8 cellular contexts compared by ENCODE assay signal in the genomic region with DNA sequence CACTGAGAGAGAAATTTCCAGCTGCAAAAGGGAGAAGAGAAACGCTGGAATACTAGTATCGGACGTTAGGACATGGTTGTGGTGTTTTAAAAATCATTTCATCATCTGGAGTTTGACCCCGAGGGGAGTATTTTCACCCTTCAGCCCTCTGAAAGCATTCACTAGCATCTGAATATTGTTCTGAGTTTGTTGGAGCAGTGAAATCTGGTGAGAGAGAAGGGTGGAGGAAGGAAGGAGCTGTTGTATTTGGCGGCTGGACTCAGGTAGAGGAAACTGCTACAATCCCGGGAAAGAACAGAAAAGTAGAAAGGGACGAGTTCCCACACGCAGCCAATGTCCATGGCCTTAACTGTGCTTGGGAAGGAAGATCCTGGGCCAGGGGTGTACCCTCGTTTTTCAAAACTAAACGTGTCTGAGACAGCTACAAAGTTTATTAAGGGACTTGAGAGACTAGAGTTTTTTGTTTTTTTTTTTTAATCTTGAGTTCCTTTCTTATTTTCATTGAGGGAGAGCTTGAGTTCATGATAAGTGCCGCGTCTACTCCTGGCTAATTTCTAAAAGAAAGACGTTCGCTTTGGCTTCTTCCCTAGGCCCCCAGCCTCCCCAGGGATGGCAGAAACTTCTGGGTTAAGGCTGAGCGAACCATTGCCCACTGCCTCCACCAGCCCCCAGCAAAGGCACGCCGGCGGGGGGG. TPM values are rescaled to one million over a fixed set of nuclear protein-coding genes. Genes with fewer than 3 reads are reported as not detected.
A peak's percentile ranks its signal among the peaks of the same experiment; 100 is the strongest.
DNase-seq lines count a peak whose midpoint lies in the region; ATAC-seq and TF ChIP-seq lines count a peak whose summit lies in the region.

No MANE protein-coding gene starts in this region.

- peak overlapping the region; percentile 69 for H3K18ac ChIP-seq in trophoblast cell (ENCODE audit: low read length)

- H2AK5ac ChIP-seq in trophoblast cell (ENCODE audit: low read length): peak overlapping the region; percentile 28

- H3K27ac ChIP-seq in CD4-positive, alpha-beta T cell (ENCODE audit: low read depth, low read length): peak overlapping the region; percentile 97
- H3K27ac ChIP-seq in gastroesophageal sphincter (peak overlapping the region; percentile 98 to 100 (median 100)), trophoblast cell (ENCODE audit: low read depth, low read length) (peak overlapping the region; percentile 67)

- H3K9me3 ChIP-seq in CD4-positive, alpha-beta T cell (ENCODE audit: control insufficient read depth, low read length): no peaks in the 10 kb centered on the region
- H3K9me3 ChIP-seq in gastroesophageal sphincter (no peaks in the 10 kb centered on the region), trophoblast cell (ENCODE audit: insufficient read depth, low read depth, low read length) (no peaks in the 10 kb centered on the region)

- peak overlapping the region; percentile 86 for H4K91ac ChIP-seq in trophoblast cell (ENCODE audit: low read depth, low read length)

- peak overlapping the region; percentile 88 for H3K4me3 Mint-ChIP-seq in CD4-positive, alpha-beta T cell
- H3K4me3 Mint-ChIP-seq in activated CD8-positive, alpha-beta T cell treated with anti-CD3 and anti-CD28 coated beads, Interleukin-2, amount 10 ng/mL, durations not matched to agents 7 days and 5 days: peak overlapping the region; percentile 88

- H3K4me3 ChIP-seq in gastroesophageal sphincter (peak overlapping the region; percentile 70 to 88), trophoblast cell (ENCODE audit: low read depth, low read length) (peak overlapping the region; percentile 95)

- H3K4me2 ChIP-seq in trophoblast cell (ENCODE audit: low read length): peak overlapping the region; percentile 89

- POLR2A ChIA-PET in CD4-positive, alpha-beta T cell (lab: Charles Lee): interaction anchor here (0.9 to 16.3 kb wide), 31 partner anchors 8 to 1170 kb away, joined by 3 to 441 read pairs (median 7); partner anchors contain the start of genes BORCS5, CREBL2, DUSP16 and GPR19
- POLR2A ChIA-PET in activated CD8-positive, alpha-beta T cell treated with anti-CD3 and anti-CD28 coated beads, Interleukin-2, amount 10 ng/mL, durations not matched to agents 7 days and 5 days (lab: Charles Lee): interaction anchor here (0.6 to 16.1 kb wide), 33 partner anchors 9 to 367 kb away, joined by 3 to 516 read pairs (median 7); partner anchors contain the start of genes BORCS5, CREBL2, DDX47 and DUSP16

- no peaks in the 10 kb centered on the region for H3K27me3 Mint-ChIP-seq in CD4-positive, alpha-beta T cell
- no peaks in the 10 kb centered on the region for H3K27me3 Mint-ChIP-seq in activated CD8-positive, alpha-beta T cell treated with anti-CD3 and anti-CD28 coated beads, Interleukin-2, amount 10 ng/mL, durations not matched to agents 7 days and 5 days (ENCODE audit: low read depth)

- peaks cover 70% of the 10 kb centered on the region for H3K36me3 Mint-ChIP-seq in CD4-positive, alpha-beta T cell (ENCODE audit: low read depth)
- H3K36me3 Mint-ChIP-seq in activated CD8-positive, alpha-beta T cell treated with anti-CD3 and anti-CD28 coated beads, Interleukin-2, amount 10 ng/mL, durations not matched to agents 7 days and 5 days (ENCODE audit: low read depth): peaks cover 44% of the 10 kb centered on the region

- peak overlapping the region; percentile 75 for H4K12ac ChIP-seq in trophoblast cell (ENCODE audit: low read depth, low read length)

- peaks cover 0 to 25% of the 10 kb centered on the region in 2 donors for H3K36me3 ChIP-seq in gastroesophageal sphincter
- H3K36me3 ChIP-seq in trophoblast cell (ENCODE audit: control insufficient read depth in 1 of 2, insufficient read depth in 2 of 2, low read length in 2 of 2): peaks cover 0 to 5% of the 10 kb centered on the region in 2 experiments

- H3K79me2 ChIP-seq in trophoblast cell (ENCODE audit: control insufficient read depth, insufficient read depth, low read length, poor library complexity): peaks cover 17% of the 10 kb centered on the region

- H3K4ac ChIP-seq in trophoblast cell (ENCODE audit: low read depth, low read length): peak overlapping the region; percentile 60

- H3K23ac ChIP-seq in trophoblast cell (ENCODE audit: low read length): no peak overlapping the region

- peaks cover 73% of the 10 kb centered on the region for H3K4me1 Mint-ChIP-seq in CD4-positive, alpha-beta T cell (ENCODE audit: low read depth)
- peaks cover 28% of the 10 kb centered on the region for H3K4me1 Mint-ChIP-seq in activated CD8-positive, alpha-beta T cell treated with anti-CD3 and anti-CD28 coated beads, Interleukin-2, amount 10 ng/mL, durations not matched to agents 7 days and 5 days (ENCODE audit: low read depth)

- H3K27ac Mint-ChIP-seq in CD4-positive, alpha-beta T cell: peak overlapping the region; percentile 95
- H3K27ac Mint-ChIP-seq in activated CD8-positive, alpha-beta T cell treated with anti-CD3 and anti-CD28 coated beads, Interleukin-2, amount 10 ng/mL, durations not matched to agents 7 days and 5 days: peak overlapping the region; percentile 98

- no peak for TF ChIP-seq EP300 in gastroesophageal sphincter (IDR thresholded peaks at IDR 0.05)

- H2AFZ ChIP-seq in trophoblast cell (ENCODE audit: insufficient read depth, low read length, poor library complexity): peak overlapping the region; percentile 63

- peak in 3 of 10 experiments; percentile 16 to 22 (median 19) for DNase-seq in CD4-positive, alpha-beta T cell
- DNase-seq in HT1080 (ENCODE audit: low read depth): peak; percentile 8
- DNase-seq in activated CD8-positive, alpha-beta T cell treated with anti-CD3 and anti-CD28 coated beads, Interleukin-2, amount 10 ng/mL, durations not matched to agents 7 days and 5 days: peak; percentile 52
- DNase-seq in trophoblast cell: no peak

- TF ChIP-seq POLR2A in gastroesophageal sphincter (IDR thresholded peaks at IDR 0.05): no peak

- H3K14ac ChIP-seq in trophoblast cell (ENCODE audit: low read length): peak overlapping the region; percentile 91

- CTCF ChIA-PET in CD4-positive, alpha-beta T cell (lab: Charles Lee): interaction anchor here (0.8 to 1.9 kb wide), 9 partner anchors 9 to 389 kb away, joined by 3 to 12 read pairs (median 4); partner anchors contain the start of gene BORCS5
- CTCF ChIA-PET in activated CD8-positive, alpha-beta T cell treated with anti-CD3 and anti-CD28 coated beads, Interleukin-2, amount 10 ng/mL, durations not matched to agents 7 days and 5 days (lab: Charles Lee): interaction anchor here (0.6 to 3.6 kb wide), 11 partner anchors 10 to 359 kb away, joined by 3 to 27 read pairs (median 6); partner anchors contain the start of gene BORCS5

- peak overlapping the region; percentile 70 for H2BK5ac ChIP-seq in trophoblast cell (ENCODE audit: low read depth, low read length, poor library complexity)

- H3K9ac ChIP-seq in trophoblast cell (ENCODE audit: low read length): peak overlapping the region; percentile 84

- H4K8ac ChIP-seq in trophoblast cell (ENCODE audit: low read depth, low read length): peak overlapping the region; percentile 90

- intact Hi-C loops in CD4-positive, alpha-beta T cell (cut with DNase I, micrococcal nuclease): loop anchor here in 1 of 2 experiments (1.0 to 5.0 kb wide), 3 partner anchors 18 to 386 kb away; partner anchors contain the start of genes DUSP16 and GSG1

- H2BK12ac ChIP-seq in trophoblast cell (ENCODE audit: low read length): no peak overlapping the region

- no peaks in the 10 kb centered on the region for H3K9me3 Mint-ChIP-seq in CD4-positive, alpha-beta T cell
- H3K9me3 Mint-ChIP-seq in activated CD8-positive, alpha-beta T cell treated with anti-CD3 and anti-CD28 coated beads, Interleukin-2, amount 10 ng/mL, durations not matched to agents 7 days and 5 days (ENCODE audit: insufficient read depth): no peaks in the 10 kb centered on the region

- peaks cover 12% of the 10 kb centered on the region for H3K79me1 ChIP-seq in trophoblast cell (ENCODE audit: low read length)

- 1% methylated on average over 12 of the region's 18 CpGs for WGBS in gastroesophageal sphincter (ENCODE audit: low coverage in 1 of 2), 2 donors
- no CpG with 5 or more reads among the region's 18 CpGs for WGBS in trophoblast cell (ENCODE audit: extremely low coverage, insufficient coverage, insufficient read length)

- H3K27me3 ChIP-seq in CD4-positive, alpha-beta T cell (ENCODE audit: control insufficient read depth, insufficient read depth, low read length): no peaks in the 10 kb centered on the region
- H3K27me3 ChIP-seq in gastroesophageal sphincter (no peaks in the 10 kb centered on the region), trophoblast cell (ENCODE audit: insufficient read depth, low read length) (no peaks in the 10 kb centered on the region)

- peak overlapping the region; percentile 80 for H2BK120ac ChIP-seq in trophoblast cell (ENCODE audit: insufficient read depth, low read length, poor library complexity)

- ATAC-seq in CD4-positive, alpha-beta T cell (ENCODE audit: poor library complexity): no peak
- ATAC-seq in activated CD8-positive, alpha-beta T cell treated with anti-CD3 and anti-CD28 coated beads, Interleukin-2, amount 10 ng/mL, durations not matched to agents 7 days and 5 days: no peak
- ATAC-seq in gastroesophageal sphincter (no peak), HG03139 (IDR thresholded peaks at IDR 0.05; ENCODE audit: unreplicated experiment) (no peak), HG03460 (IDR thresholded peaks at IDR 0.05; ENCODE audit: unreplicated experiment) (no peak), GM21619 (IDR thresholded peaks at IDR 0.05; ENCODE audit: unreplicated experiment) (no peak)

- TF ChIP-seq CTCF in CD4-positive, alpha-beta T cell (IDR thresholded peaks at IDR 0.05): no peak
- no peak for TF ChIP-seq CTCF in gastroesophageal sphincter (IDR thresholded peaks at IDR 0.05)

- H3K4me1 ChIP-seq in gastroesophageal sphincter (peaks cover 8 to 63% (median 43%) of the 10 kb centered on the region in 3 donors), trophoblast cell (ENCODE audit: control insufficient read depth in 1 of 2, insufficient read depth in 2 of 2, low read length in 2 of 2) (peaks cover 4 to 5% of the 10 kb centered on the region in 2 experiments)

RNA-seq across cellular contexts. Expression of gene CDKN1B, which starts 0.9 kb away (rescaled TPM):
- 100 to 1,000 TPM; 352 TPM for total RNA-seq in CD4-positive, alpha-beta T cell
- total RNA-seq in HT1080 (2014; rRNA removed; shearing (Covaris generic)): 18.9 and 24.0 TPM in 2 replicates
- polyA plus RNA-seq in HT1080 (2015; cell fraction: cytosol; rRNA removed): 16.8 and 18.8 TPM in 2 replicates
- 24.8 and 27.6 TPM in 2 replicates for polyA plus RNA-seq in HT1080 (2015; cell fraction: nucleus; rRNA removed)
- 10 to 100 TPM; 90.5 to 96.7 TPM for total RNA-seq in activated CD8-positive, alpha-beta T cell treated with anti-CD3 and anti-CD28 coated beads, Interleukin-2, amount 10 ng/mL, durations not matched to agents 7 days and 5 days
- 100 to 1,000 TPM in 1 of 4 donors, 10 to 100 TPM in 3; 62.6 to 103 (median 73.0) TPM for total RNA-seq in gastroesophageal sphincter
- polyA plus RNA-seq in trophoblast cell (2013): 14.3 and 15.3 TPM in 2 replicates

RNA-seq across cellular contexts. Expression of gene GPR19, which starts 20.3 kb away (rescaled TPM):
- 1 to 10 TPM; 1.1 to 1.9 TPM for total RNA-seq in CD4-positive, alpha-beta T cell
- 0.37 and 0.73 TPM in 2 replicates for total RNA-seq in HT1080 (2014; rRNA removed; shearing (Covaris generic))
- polyA plus RNA-seq in HT1080 (2015; cell fraction: cytosol; rRNA removed): 0.41 and 0.94 TPM in 2 replicates
- 1.2 and 3.3 TPM in 2 replicates for polyA plus RNA-seq in HT1080 (2015; cell fraction: nucleus; rRNA removed)
- total RNA-seq in activated CD8-positive, alpha-beta T cell treated with anti-CD3 and anti-CD28 coated beads, Interleukin-2, amount 10 ng/mL, durations not matched to agents 7 days and 5 days: 10 to 100 TPM in 1 of 2 experiments, 1 to 10 TPM in 1; 7.9 to 11.0 TPM
- total RNA-seq in gastroesophageal sphincter: under 1 TPM in 2 of 4 donors, not detected in 2; 0.32 to 0.54 TPM
- 3.1 and 3.5 TPM in 2 replicates for polyA plus RNA-seq in trophoblast cell (2013)

Comparison
In these comparisons a context has a peak if more than half of its experiments do, and no peak if none do; other contexts are left out.
1. DNase-seq: peak in HT1080 (single experiment) and activated CD8-positive, alpha-beta T cell treated with anti-CD3 and anti-CD28 coated beads, Interleukin-2, amount 10 ng/mL, durations not matched to agents 7 days and 5 days (single experiment); none in trophoblast cell (0 of 2).
2. Peak in every context shown above with its lines, with median percentiles within 50 percentile points of each other: H3K27ac ChIP-seq.